In genomic region chr9:127423591-127423933, GRCh38 we compare ENCODE assay signal across 8 cellular contexts. TPM values are rescaled to one million over a fixed set of nuclear protein-coding genes. Genes with fewer than 3 reads are reported as not detected.
DNase-seq lines count a peak whose midpoint lies in the region; ATAC-seq and TF ChIP-seq lines count a peak whose summit lies in the region.

No MANE protein-coding gene starts in this region.

- DNase-seq in NCI-H1092 treated with DMSO at 0.1 percent for 48 hours (lab: John Stamatoyannopoulos, UW), result peak; percentile 68
- DNase-seq in NCI-H1092 (lab: John Stamatoyannopoulos, UW), result no peak
- no peak for DNase-seq in activated naive CD4-positive, alpha-beta T cell treated with anti-CD3 and anti-CD28 coated beads, Interleukin-2, amount 50 U/mL, for 72 hours (ENCODE audit: low spot score in 2 of 2)
- no peak for DNase-seq in immature natural killer cell
- DNase-seq in NCI-H446 (lab: John Stamatoyannopoulos, UW), result no peak
- no peak for DNase-seq in HEK293T (ENCODE audit: extremely low spot score)

- peak overlapping the region; percentile 98 to 99 (median 99) for H3K4me3 Mint-ChIP-seq in immature natural killer cell

- no peak for ATAC-seq in activated naive CD4-positive, alpha-beta T cell treated with anti-CD3 and anti-CD28 coated beads, Interleukin-2, amount 50 U/mL, for 72 hours
- ATAC-seq in HG03175 (IDR thresholded peaks at IDR 0.05; ENCODE audit: unreplicated experiment), result no peak

- peaks cover 44 to 54% of the 10 kb centered on the region in 2 donors for H3K4me1 Mint-ChIP-seq in immature natural killer cell

- CTCF ChIA-PET in HEK293T (lab: Yijun Ruan, JAX), result interaction anchor here (0.6 to 0.7 kb wide), 2 partner anchors 218 to 495 kb away, joined by 3 to 10 read pairs; no protein-coding TSS in a partner anchor

- POLR2A ChIA-PET in HEK293T (lab: Yijun Ruan, JAX), result interaction anchor here (0.7 to 2.7 kb wide), 16 partner anchors 8 to 209 kb away, joined by 3 to 18 read pairs (median 4); partner anchors contain the start of genes LRSAM1, RPL12 and SLC2A8

- H3K9me3 Mint-ChIP-seq in activated naive CD4-positive, alpha-beta T cell treated with anti-CD3 and anti-CD28 coated beads, Interleukin-2, amount 50 U/mL, for 72 hours, result no peaks in the 10 kb centered on the region
- H3K9me3 Mint-ChIP-seq in immature natural killer cell, result no peaks in the 10 kb centered on the region

- H3K27me3 Mint-ChIP-seq in immature natural killer cell (ENCODE audit: low read depth in 3 of 3), result peaks cover 5 to 7% (median 6%) of the 10 kb centered on the region in 3 donors

- peaks cover 20 to 33% of the 10 kb centered on the region in 2 donors for H3K36me3 Mint-ChIP-seq in activated naive CD4-positive, alpha-beta T cell treated with anti-CD3 and anti-CD28 coated beads, Interleukin-2, amount 50 U/mL, for 72 hours
- no peaks in the 10 kb centered on the region for H3K36me3 Mint-ChIP-seq in immature natural killer cell

- peak overlapping the region; percentile 95 to 99 for H3K27ac Mint-ChIP-seq in activated naive CD4-positive, alpha-beta T cell treated with anti-CD3 and anti-CD28 coated beads, Interleukin-2, amount 50 U/mL, for 72 hours
- peak overlapping the region; percentile 95 to 98 (median 96) for H3K27ac Mint-ChIP-seq in immature natural killer cell

- H3K27ac ChIP-seq in temporal lobe (ENCODE audit: low read depth, low read length), result peak overlapping the region; percentile 67

TF ChIP-seq in HEK293T, 16 proteins besides CTCF, POLR2A, EP300 and RAD21:
- no peak for TF ChIP-seq LEF1 (IDR thresholded peaks at IDR 0.05; ENCODE audit: borderline replicate concordance)
- TF ChIP-seq HDGF (IDR thresholded peaks at IDR 0.05; ENCODE audit: borderline replicate concordance), result no peak
- TF ChIP-seq FOXK2 (IDR thresholded peaks at IDR 0.05), result no peak
- TF ChIP-seq CTBP1 (IDR thresholded peaks at IDR 0.05; ENCODE audit: borderline replicate concordance), result no peak
- TF ChIP-seq ELF4 (IDR thresholded peaks at IDR 0.05), result no peak
- TF ChIP-seq BHLHE40 (IDR thresholded peaks at IDR 0.05; ENCODE audit: borderline replicate concordance), result no peak
- no peak for TF ChIP-seq L3MBTL2 (conservative IDR thresholded peaks at IDR 0.05)
- TF ChIP-seq ZNF384 (IDR thresholded peaks at IDR 0.05), result no peak
- TF ChIP-seq FOXM1 (IDR thresholded peaks at IDR 0.05; ENCODE audit: borderline replicate concordance), result no peak
- no peak for TF ChIP-seq SP1 (IDR thresholded peaks at IDR 0.05)

RNA-seq across cellular contexts. Expression of gene ZNF79, which starts 0.6 kb away (rescaled TPM):
- total RNA-seq in activated naive CD4-positive, alpha-beta T cell treated with anti-CD3 and anti-CD28 coated beads, Interleukin-2, amount 50 U/mL, for 72 hours, result 10 to 100 TPM in 1 of 2 donors, 1 to 10 TPM in 1; 8.3 to 10.3 TPM
- 10 to 100 TPM in 1 of 3 donors, 1 to 10 TPM in 2; 4.0 to 10.9 (median 5.1) TPM for polyA plus RNA-seq in immature natural killer cell
- 11.1 TPM for total RNA-seq in temporal lobe

RNA-seq across cellular contexts. Expression of gene SLC2A8, which starts 26.6 kb away (rescaled TPM):
- total RNA-seq in activated naive CD4-positive, alpha-beta T cell treated with anti-CD3 and anti-CD28 coated beads, Interleukin-2, amount 50 U/mL, for 72 hours, result 1 to 10 TPM; 1.4 to 1.7 TPM
- polyA plus RNA-seq in immature natural killer cell, result 10 to 100 TPM; 11.2 to 14.5 (median 12.7) TPM
- 5.9 TPM for total RNA-seq in temporal lobe

RNA-seq across cellular contexts. Expression of gene RPL12, which starts 27.6 kb away (rescaled TPM):
- total RNA-seq in activated naive CD4-positive, alpha-beta T cell treated with anti-CD3 and anti-CD28 coated beads, Interleukin-2, amount 50 U/mL, for 72 hours, result 1,000 to 10,000 TPM; 1,789 to 1,979 TPM
- polyA plus RNA-seq in immature natural killer cell, result 100 to 1,000 TPM; 517 to 724 (median 686) TPM
- total RNA-seq in temporal lobe, result 558 TPM

RNA-seq across cellular contexts. Expression of gene LRSAM1, which starts 27.7 kb away (rescaled TPM):
- 10 to 100 TPM; 20.1 to 24.4 TPM for total RNA-seq in activated naive CD4-positive, alpha-beta T cell treated with anti-CD3 and anti-CD28 coated beads, Interleukin-2, amount 50 U/mL, for 72 hours
- polyA plus RNA-seq in immature natural killer cell, result 1 to 10 TPM; 2.7 to 6.4 (median 4.4) TPM
- 18.4 TPM for total RNA-seq in temporal lobe
